In the genomic region with DNA sequence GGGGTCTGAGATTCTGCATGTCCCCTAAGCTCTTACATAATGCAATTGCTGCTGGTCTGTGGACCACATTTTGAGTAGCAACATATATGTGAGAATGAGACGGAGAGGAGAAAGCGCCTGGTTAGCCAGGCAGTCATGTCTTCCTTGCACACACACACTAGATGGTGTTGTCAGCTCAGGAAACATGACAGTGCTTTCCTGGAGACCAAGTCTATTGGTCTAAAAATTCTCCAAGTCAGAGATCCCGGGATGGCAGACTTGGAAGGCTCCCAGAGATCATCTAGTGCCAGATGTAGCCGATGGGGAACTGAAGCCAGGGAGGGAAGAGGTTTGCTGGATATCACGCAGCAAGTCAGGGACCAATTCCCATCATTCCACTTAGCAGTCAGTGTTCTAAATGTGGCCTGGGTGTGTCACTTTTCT, we compare ENCODE assay signal across 8 cellular contexts. TPM values are rescaled to one million over a fixed set of nuclear protein-coding genes. Genes with fewer than 3 reads are reported as not detected.
DNase-seq lines count a peak whose midpoint lies in the region; ATAC-seq, FAIRE-seq and TF ChIP-seq lines count a peak whose summit lies in the region.

No MANE protein-coding gene starts in this region.

- intact Hi-C loops in HepG2 (cut with micrococcal nuclease; ENCODE audit: unreplicated experiment) (no loop called here), uterus (cut with DNase I; ENCODE audit: low total_unique reads) (no loop called here)
- intact Hi-C loops in CD4-positive, alpha-beta T cell (cut with DNase I, micrococcal nuclease): no loop called here

- no peak overlapping the region for H3K27ac Mint-ChIP-seq in nephron progenitor cell
- no peak overlapping the region for H3K27ac Mint-ChIP-seq in CD4-positive, alpha-beta T cell

- in situ Hi-C loops in HepG2 (cut with HindIII; ENCODE audit: extremely low pct_ligation_motif_present, low pct_unique_long_range_greater_than_20kb): no loop called here

- no peaks in the 10 kb centered on the region for H3K27me3 ChIP-seq in MG63
- H3K27me3 ChIP-seq in HepG2 (ENCODE audit: control insufficient read depth in 1 of 2, insufficient read depth in 2 of 2, low read length in 2 of 2): peaks cover 0 to 6% of the 10 kb centered on the region in 2 experiments; a peak in 3 of 5 replicates
- H3K27me3 ChIP-seq in uterus: no peaks in the 10 kb centered on the region
- no peaks in the 10 kb centered on the region for H3K27me3 ChIP-seq in CD4-positive, alpha-beta T cell (ENCODE audit: control insufficient read depth, insufficient read depth, low read length)

- H3K36me3 ChIP-seq in MG63 (no peaks in the 10 kb centered on the region), HepG2 (replicated peaks in 1 of 2; ENCODE audit: control insufficient read depth in 1 of 2, insufficient read depth in 2 of 2, low read length in 2 of 2) (no peaks in the 10 kb centered on the region), uterus (no peaks in the 10 kb centered on the region)

- peak; percentile 38; the same call in 1 of the 2 replicates for TF ChIP-seq CTCF in HepG2 (CRISPR knock-in tag; IDR thresholded peaks at IDR 0.05)
- peak; percentile 41 to 84 (median 71) for TF ChIP-seq CTCF in uterus (IDR thresholded peaks at IDR 0.05)
- no peak for TF ChIP-seq CTCF in nephron progenitor cell (IDR thresholded peaks at IDR 0.05)
- TF ChIP-seq CTCF in CD4-positive, alpha-beta T cell (IDR thresholded peaks at IDR 0.05): no peak

- H3K4me2 ChIP-seq in HepG2 (ENCODE audit: low read depth, low read length): no peak overlapping the region

- H3K9me3 Mint-ChIP-seq in nephron progenitor cell: peaks cover 10% of the 10 kb centered on the region
- H3K9me3 Mint-ChIP-seq in CD4-positive, alpha-beta T cell: no peaks in the 10 kb centered on the region

- TF ChIP-seq EP300 in HepG2 (IDR thresholded peaks at IDR 0.05; ENCODE audit: low read depth in 2 of 2, low read length in 2 of 2) (no peak), HepG2 (CRISPR knock-in tag; IDR thresholded peaks at IDR 0.05; ENCODE audit: borderline replicate concordance) (no peak)

- POLR2A ChIA-PET in HepG2 (lab: Yijun Ruan, JAX): no interaction called here
- POLR2A ChIA-PET in CD4-positive, alpha-beta T cell (lab: Charles Lee): no interaction called here

- H3K4me1 ChIP-seq in HepG2 (ENCODE audit: insufficient read depth, low read length) (no peaks in the 10 kb centered on the region), uterus (no peaks in the 10 kb centered on the region)

- no peak overlapping the region for H3K9ac ChIP-seq in HepG2 (ENCODE audit: insufficient read depth, low read depth, low read length)

- ATAC-seq in HepG2: no peak
- ATAC-seq in CD4-positive, alpha-beta T cell (ENCODE audit: poor library complexity): no peak

- no peak for TF ChIP-seq RAD21 in HepG2 (CRISPR knock-in tag; IDR thresholded peaks at IDR 0.05)

- 25% methylated on average over 4 of the region's 5 CpGs for WGBS in HepG2 (ENCODE audit: low lambda C conversion rate)

- H3K4me1 Mint-ChIP-seq in nephron progenitor cell: peaks cover 14% of the 10 kb centered on the region
- no peaks in the 10 kb centered on the region for H3K4me1 Mint-ChIP-seq in CD4-positive, alpha-beta T cell (ENCODE audit: low read depth)

- TF ChIP-seq POLR2A in HepG2 (IDR thresholded peaks at IDR 0.05; ENCODE audit: insufficient read depth in 1 of 2, low read depth in 2 of 2, low read length in 2 of 2) (no peak), uterus (IDR thresholded peaks at IDR 0.05) (no peak)

- no peak overlapping the region for H3K4me3 Mint-ChIP-seq in nephron progenitor cell
- no peak overlapping the region for H3K4me3 Mint-ChIP-seq in CD4-positive, alpha-beta T cell

- BruUV-seq in HepG2 (replicated peaks; lab: Mats Ljungman, UMichigan): no TSS peak

- H3K27ac ChIP-seq in caudate nucleus (ENCODE audit: low read depth, low read length): no peak overlapping the region
- no peak overlapping the region for H3K27ac ChIP-seq in HepG2 (ENCODE audit: extremely low read length, insufficient read depth, low read length)
- H3K27ac ChIP-seq in uterus: peak overlapping the region; percentile 18 to 78
- no peak overlapping the region for H3K27ac ChIP-seq in CD4-positive, alpha-beta T cell (ENCODE audit: low read depth, low read length)

- H3K36me3 Mint-ChIP-seq in nephron progenitor cell (ENCODE audit: low read depth): no peaks in the 10 kb centered on the region
- H3K36me3 Mint-ChIP-seq in CD4-positive, alpha-beta T cell (ENCODE audit: low read depth): no peaks in the 10 kb centered on the region

- H3K79me2 ChIP-seq in HepG2 (ENCODE audit: insufficient read depth, low read length): no peaks in the 10 kb centered on the region

- DNase-seq in AG08395 (ENCODE audit: low spot score) (peak; percentile 96), MG63 (peak; percentile 90), caudate nucleus (lab: John Stamatoyannopoulos, UW) (peak in 37 of 61 donors; percentile 6 to 48 (median 21)), HepG2 (ENCODE audit: low spot score) (no peak), uterus (peak; percentile 64 to 71), nephron progenitor cell (no peak)
- DNase-seq in stimulated activated CD4-positive, alpha-beta T cell treated with anti-CD3 and anti-CD28 coated beads, Interleukin-12 subunit alpha, Interleukin-12 subunit beta, amount 100 ng/mL, for 4 hours: no peak
- no peak for DNase-seq in CD4-positive, alpha-beta T cell

- peaks cover 21% of the 10 kb centered on the region for H3K27me3 Mint-ChIP-seq in nephron progenitor cell (ENCODE audit: low read depth, poor library complexity)
- H3K27me3 Mint-ChIP-seq in CD4-positive, alpha-beta T cell: peaks cover 4% of the 10 kb centered on the region

- H4K20me1 ChIP-seq in HepG2 (ENCODE audit: insufficient read depth, low read length): no peaks in the 10 kb centered on the region

- H3K4me3 ChIP-seq in MG63 (no peak overlapping the region), HepG2 (replicated peaks in 1 of 3; ENCODE audit: insufficient read depth in 1 of 3, low read depth in 2 of 3, low read length in 3 of 3) (no peak overlapping the region), uterus (no peak overlapping the region)

- no peaks in the 10 kb centered on the region for H3K9me3 ChIP-seq in MG63
- H3K9me3 ChIP-seq in HepG2 (ENCODE audit: low read length): no peaks in the 10 kb centered on the region
- H3K9me3 ChIP-seq in uterus: no peaks in the 10 kb centered on the region
- no peaks in the 10 kb centered on the region for H3K9me3 ChIP-seq in CD4-positive, alpha-beta T cell (ENCODE audit: control insufficient read depth, low read length)

- no peak for FAIRE-seq in HepG2 (lab: Jason Lieb, UNC)

- H2AFZ ChIP-seq in HepG2 (ENCODE audit: low read length): no peak overlapping the region

- CTCF ChIA-PET in HepG2 (lab: Yijun Ruan, JAX; ENCODE audit: low intra/inter-chr PET ratio, low total read pairs): no interaction called here
- CTCF ChIA-PET in CD4-positive, alpha-beta T cell (lab: Charles Lee): no interaction called here

TF ChIP-seq in HepG2, 621 proteins besides CTCF, POLR2A, EP300 and RAD21:
- TF ChIP-seq POGZ (CRISPR knock-in tag; IDR thresholded peaks at IDR 0.05): no peak
- TF ChIP-seq STAG1 (CRISPR knock-in tag; IDR thresholded peaks at IDR 0.05): 0 out of 2 replicates have a peak, but pooled peaks have one; percentile 21
TF ChIP-seq in HepG2: peak in this region for 1.

RNA-seq across cellular contexts. Expression of a gene that starts 53.4 kb away (rescaled TPM):
- total RNA-seq in MG63 (2014; rRNA removed; shearing (Covaris generic); ENCODE audit: low replicate concordance): 0.22 and 0.99 TPM in 2 replicates
- total RNA-seq in HepG2 (2016; rRNA removed; fragmentation: Illumina TruSeq; extraction: Trizol): 0.07 TPM in 1 of 2 replicates, not detected in the other
- not detected in 2 replicates for total RNA-seq in HepG2 (2016; cell fraction: cytosol; rRNA removed; fragmentation: Illumina TruSeq; extraction: Trizol; ENCODE audit: low read depth)
- total RNA-seq in HepG2 (2016; cell fraction: insoluble cytoplasmic fraction; rRNA removed; fragmentation: Illumina TruSeq; extraction: Trizol): not detected in 2 replicates
- not detected in 2 replicates for total RNA-seq in HepG2 (2016; cell fraction: membrane; rRNA removed; fragmentation: Illumina TruSeq; extraction: Trizol)
- total RNA-seq in HepG2 (2016; cell fraction: nucleus; rRNA removed; fragmentation: Illumina TruSeq; extraction: Trizol): not detected in 2 replicates
- 0.04 TPM in 1 of 2 replicates, not detected in the other for polyA plus RNA-seq in HepG2 (2011; rRNA removed)
- polyA plus RNA-seq in HepG2 (2011; cell fraction: cytosol; rRNA removed): 0.05 and 0.13 TPM in 2 replicates
- 0.58 TPM in 1 of 2 replicates, not detected in the other for polyA plus RNA-seq in HepG2 (2011; cell fraction: nucleus; rRNA removed)
- polyA plus RNA-seq in HepG2 (2012): not detected in 2 replicates
- polyA plus RNA-seq in HepG2 (2016; cell fraction: cytosol; fragmentation: Illumina TruSeq; extraction: Trizol; ENCODE audit: low read depth): not detected in 2 replicates
- polyA plus RNA-seq in HepG2 (2016; cell fraction: insoluble cytoplasmic fraction; fragmentation: Illumina TruSeq; extraction: Trizol; ENCODE audit: low read depth): not detected in 2 replicates
- polyA plus RNA-seq in HepG2 (2016; cell fraction: membrane; fragmentation: Illumina TruSeq; extraction: Trizol; ENCODE audit: low read depth): not detected in 2 replicates
- polyA plus RNA-seq in HepG2 (2016; cell fraction: nucleus; fragmentation: Illumina TruSeq; extraction: Trizol; ENCODE audit: insufficient read depth, low read depth): not detected in 2 replicates
- polyA minus RNA-seq in HepG2 (2011; rRNA and poly(A)+ RNA removed; ENCODE audit: low replicate concordance): 0.47 TPM in 1 of 2 replicates, not detected in the other
- polyA minus RNA-seq in HepG2 (2011; cell fraction: cytosol; rRNA and poly(A)+ RNA removed): not detected in 2 replicates
- polyA minus RNA-seq in HepG2 (2011; cell fraction: nucleus; rRNA and poly(A)+ RNA removed): not detected in 2 replicates
- 1 to 10 TPM in 2 of 4 donors, under 1 TPM in 1, not detected in 1; 0.29 to 9.3 (median 2.5) TPM for total RNA-seq in uterus
- total RNA-seq in CD4-positive, alpha-beta T cell: 10 to 100 TPM in 1 of 2 experiments, 1 to 10 TPM in 1; 8.7 to 11.5 TPM

Comparison
In these comparisons a context has a peak if more than half of its experiments do, and no peak if none do; other contexts are left out.
1. DNase-seq: peak in AG08395 (single experiment), MG63 (single experiment), caudate nucleus (37 of 61) and uterus (2 of 2); none in HepG2 (single experiment), stimulated activated CD4-positive, alpha-beta T cell treated with anti-CD3 and anti-CD28 coated beads, Interleukin-12 subunit alpha, Interleukin-12 subunit beta, amount 100 ng/mL, for 4 hours (single experiment), nephron progenitor cell (single experiment) and CD4-positive, alpha-beta T cell (0 of 10).
2. H3K27ac ChIP-seq: peak in uterus (2 of 2); none in caudate nucleus (single experiment), HepG2 (single experiment) and CD4-positive, alpha-beta T cell (single experiment).
3. CTCF ChIP-seq: peak in HepG2 (single experiment) and uterus (4 of 4); none in nephron progenitor cell (single experiment) and CD4-positive, alpha-beta T cell (single experiment).